ENCODE assay signal across 1 cellular context in the genomic region with DNA sequence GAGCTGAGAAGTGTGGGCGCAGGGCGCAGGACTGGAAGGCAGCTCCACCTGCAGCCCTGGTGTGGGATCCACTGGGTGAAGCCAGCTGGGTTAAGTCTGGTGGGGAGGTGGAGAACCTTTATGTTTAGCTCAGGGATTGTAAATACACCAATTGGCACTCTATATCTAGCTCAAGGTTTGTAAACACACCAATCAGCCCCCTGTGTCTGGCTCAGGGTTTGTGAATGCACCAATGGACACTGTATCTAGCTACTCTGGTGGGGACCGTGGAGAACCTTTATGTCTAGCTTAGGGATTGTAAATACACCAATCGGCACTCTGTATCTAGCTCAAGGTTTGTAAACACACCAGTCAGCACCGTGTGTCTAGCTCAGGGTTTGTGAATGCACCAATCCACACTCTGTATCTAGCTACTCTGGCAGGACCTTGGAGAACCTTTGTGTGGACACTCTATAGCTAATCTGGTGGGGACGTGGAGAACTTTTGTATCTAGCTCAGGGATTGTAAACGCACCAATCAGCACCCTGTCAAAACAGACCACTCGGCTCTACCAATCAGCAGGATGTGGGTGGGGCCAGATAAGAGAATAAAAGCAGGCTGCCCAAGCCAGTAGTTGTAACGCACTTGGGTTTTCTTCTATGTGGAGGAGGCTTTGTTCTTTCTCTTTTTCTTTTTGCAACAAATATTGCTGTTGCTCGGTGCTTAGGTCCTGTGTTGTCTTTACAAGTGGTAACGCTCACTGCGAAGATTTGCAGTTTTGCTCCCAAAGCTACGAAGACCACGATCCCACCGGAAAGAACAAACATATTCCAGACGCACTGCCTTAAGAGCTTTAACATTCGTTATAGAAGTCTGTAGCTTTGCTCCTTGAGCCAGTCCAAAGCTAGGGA.
TF ChIP-seq lines count a peak whose summit lies in the region.
"Not testable (repeated sequence)": the region's sequence is repeated elsewhere in the genome, so short reads cannot be mapped to it uniquely, and the experiment has no call there.

No MANE protein-coding gene starts in this region.

TF ChIP-seq in HepG2, 621 proteins besides CTCF, POLR2A, EP300 and RAD21 (continued from another document and continues in another):
- TF ChIP-seq HMGXB3 (CRISPR knock-in tag; IDR thresholded peaks at IDR 0.05; ENCODE audit: borderline replicate concordance) (peak; percentile 96), ZNF263 (CRISPR knock-in tag; IDR thresholded peaks at IDR 0.05) (peak; percentile 8; the same call in 1 of the 2 replicates), POGK (CRISPR knock-in tag; conservative IDR thresholded peaks at IDR 0.05) (peak; percentile 67; the same call in 1 of the 2 replicates), DR1 (CRISPR knock-in tag; IDR thresholded peaks at IDR 0.05) (peak; percentile 69; the same call in 1 of the 2 replicates), SIN3B (IDR thresholded peaks at IDR 0.05; ENCODE audit: low read length) (0 out of 2 replicates have a peak, but pooled peaks have one; percentile 52), ZNF761 (CRISPR knock-in tag; conservative IDR thresholded peaks at IDR 0.05) (0 out of 2 replicates have a peak, but pooled peaks have one; percentile 24), ZFP90 (CRISPR knock-in tag; IDR thresholded peaks at IDR 0.05; ENCODE audit: borderline replicate concordance) (peak; percentile 68; the same call in 1 of the 2 replicates), BRF2 (CRISPR knock-in tag; IDR thresholded peaks at IDR 0.05) (peak; percentile 83), YEATS4 (CRISPR knock-in tag; IDR thresholded peaks at IDR 0.05; ENCODE audit: borderline replicate concordance) (peak; percentile 41; the same call in 1 of the 2 replicates), SP2 (CRISPR knock-in tag; IDR thresholded peaks at IDR 0.05) (peak; percentile 49; the same call in 1 of the 2 replicates), MAZ (IDR thresholded peaks at IDR 0.05; ENCODE audit: borderline replicate concordance, low read depth, low read length) (peak; percentile 35; the same call in 1 of the 2 replicates), GMEB1 (CRISPR knock-in tag; IDR thresholded peaks at IDR 0.05; ENCODE audit: borderline replicate concordance) (peak; percentile 50; the same call in 1 of the 2 replicates), SP4 (CRISPR knock-in tag; IDR thresholded peaks at IDR 0.05) (peak; percentile 78), SP5 (CRISPR knock-in tag; IDR thresholded peaks at IDR 0.05; ENCODE audit: borderline replicate concordance, low read depth) (peak; percentile 29; the same call in 1 of the 2 replicates), TOPORS (CRISPR knock-in tag; IDR thresholded peaks at IDR 0.05) (peak; percentile 91), ZSCAN9 (CRISPR knock-in tag; IDR thresholded peaks at IDR 0.05; ENCODE audit: borderline replicate concordance) (peak; percentile 62; the same call in 1 of the 2 replicates), NFYB (CRISPR knock-in tag; IDR thresholded peaks at IDR 0.05) (peak; percentile 94), ZNF781 (CRISPR knock-in tag; IDR thresholded peaks at IDR 0.05; ENCODE audit: borderline replicate concordance, not compliant biosample characterization) (peak; percentile 68), DNMT1 (CRISPR knock-in tag; IDR thresholded peaks at IDR 0.05) (peak; percentile 74; the same call in 1 of the 2 replicates), CREB1 (IDR thresholded peaks at IDR 0.05) (peak; percentile 63), CREB1 (CRISPR knock-in tag; IDR thresholded peaks at IDR 0.05) (0 out of 2 replicates have a peak, but pooled peaks have one; percentile 42), REL (CRISPR knock-in tag; conservative IDR thresholded peaks at IDR 0.05) (0 out of 2 replicates have a peak, but pooled peaks have one; percentile 46), ZC3H4 (CRISPR knock-in tag; IDR thresholded peaks at IDR 0.05; ENCODE audit: borderline replicate concordance) (peak; percentile 96), ZNF350 (CRISPR knock-in tag; IDR thresholded peaks at IDR 0.05; ENCODE audit: borderline replicate concordance, low read depth) (peak; percentile 1; the same call in 1 of the 2 replicates), KMT2A (CRISPR knock-in tag; IDR thresholded peaks at IDR 0.05) (peak; percentile 24; the same call in 1 of the 2 replicates), ARNT2 (CRISPR knock-in tag; IDR thresholded peaks at IDR 0.05; ENCODE audit: low read depth) (peak; percentile 75)
- TF ChIP-seq, protein P1, sequence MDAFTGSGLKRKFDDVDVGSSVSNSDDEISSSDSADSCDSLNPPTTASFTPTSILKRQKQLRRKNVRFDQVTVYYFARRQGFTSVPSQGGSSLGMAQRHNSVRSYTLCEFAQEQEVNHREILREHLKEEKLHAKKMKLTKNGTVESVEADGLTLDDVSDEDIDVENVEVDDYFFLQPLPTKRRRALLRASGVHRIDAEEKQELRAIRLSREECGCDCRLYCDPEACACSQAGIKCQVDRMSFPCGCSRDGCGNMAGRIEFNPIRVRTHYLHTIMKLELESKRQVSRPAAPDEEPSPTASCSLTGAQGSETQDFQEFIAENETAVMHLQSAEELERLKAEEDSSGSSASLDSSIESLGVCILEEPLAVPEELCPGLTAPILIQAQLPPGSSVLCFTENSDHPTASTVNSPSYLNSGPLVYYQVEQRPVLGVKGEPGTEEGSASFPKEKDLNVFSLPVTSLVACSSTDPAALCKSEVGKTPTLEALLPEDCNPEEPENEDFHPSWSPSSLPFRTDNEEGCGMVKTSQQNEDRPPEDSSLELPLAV (CRISPR knock-in tag; conservative IDR thresholded peaks at IDR 0.05; ENCODE audit: low read depth) = 0 out of 2 replicates have a peak, but pooled peaks have one; percentile 21
- TF ChIP-seq MAZ (CRISPR knock-in tag; IDR thresholded peaks at IDR 0.05; ENCODE audit: low read depth) = not testable (repeated sequence)
- TF ChIP-seq, protein P2, sequence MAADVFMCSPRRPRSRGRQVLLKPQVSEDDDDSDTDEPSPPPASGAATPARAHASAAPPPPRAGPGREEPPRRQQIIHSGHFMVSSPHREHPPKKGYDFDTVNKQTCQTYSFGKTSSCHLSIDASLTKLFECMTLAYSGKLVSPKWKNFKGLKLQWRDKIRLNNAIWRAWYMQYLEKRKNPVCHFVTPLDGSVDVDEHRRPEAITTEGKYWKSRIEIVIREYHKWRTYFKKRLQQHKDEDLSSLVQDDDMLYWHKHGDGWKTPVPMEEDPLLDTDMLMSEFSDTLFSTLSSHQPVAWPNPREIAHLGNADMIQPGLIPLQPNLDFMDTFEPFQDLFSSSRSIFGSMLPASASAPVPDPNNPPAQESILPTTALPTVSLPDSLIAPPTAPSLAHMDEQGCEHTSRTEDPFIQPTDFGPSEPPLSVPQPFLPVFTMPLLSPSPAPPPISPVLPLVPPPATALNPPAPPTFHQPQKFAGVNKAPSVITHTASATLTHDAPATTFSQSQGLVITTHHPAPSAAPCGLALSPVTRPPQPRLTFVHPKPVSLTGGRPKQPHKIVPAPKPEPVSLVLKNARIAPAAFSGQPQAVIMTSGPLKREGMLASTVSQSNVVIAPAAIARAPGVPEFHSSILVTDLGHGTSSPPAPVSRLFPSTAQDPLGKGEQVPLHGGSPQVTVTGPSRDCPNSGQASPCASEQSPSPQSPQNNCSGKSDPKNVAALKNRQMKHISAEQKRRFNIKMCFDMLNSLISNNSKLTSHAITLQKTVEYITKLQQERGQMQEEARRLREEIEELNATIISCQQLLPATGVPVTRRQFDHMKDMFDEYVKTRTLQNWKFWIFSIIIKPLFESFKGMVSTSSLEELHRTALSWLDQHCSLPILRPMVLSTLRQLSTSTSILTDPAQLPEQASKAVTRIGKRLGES (CRISPR knock-in tag; IDR thresholded peaks at IDR 0.05; ENCODE audit: borderline replicate concordance) = peak; percentile 51; the same call in 1 of the 2 replicates
- TF ChIP-seq, protein P3, sequence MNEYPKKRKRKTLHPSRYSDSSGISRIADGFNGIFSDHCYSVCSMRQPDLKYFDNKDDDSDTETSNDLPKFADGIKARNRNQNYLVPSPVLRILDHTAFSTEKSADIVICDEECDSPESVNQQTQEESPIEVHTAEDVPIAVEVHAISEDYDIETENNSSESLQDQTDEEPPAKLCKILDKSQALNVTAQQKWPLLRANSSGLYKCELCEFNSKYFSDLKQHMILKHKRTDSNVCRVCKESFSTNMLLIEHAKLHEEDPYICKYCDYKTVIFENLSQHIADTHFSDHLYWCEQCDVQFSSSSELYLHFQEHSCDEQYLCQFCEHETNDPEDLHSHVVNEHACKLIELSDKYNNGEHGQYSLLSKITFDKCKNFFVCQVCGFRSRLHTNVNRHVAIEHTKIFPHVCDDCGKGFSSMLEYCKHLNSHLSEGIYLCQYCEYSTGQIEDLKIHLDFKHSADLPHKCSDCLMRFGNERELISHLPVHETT (CRISPR knock-in tag; conservative IDR thresholded peaks at IDR 0.05) = peak; percentile 66
